Comparison of ENCODE assay signal across 25 cellular contexts in genomic region chr5:11684607-11685006, GRCh38.
"Had no signal": no experiment of that assay in that cellular context is flagged by ENCODE, and none has a peak within 500 bp of the region (broad histone marks: within the 10 kb centered on the region; RNA-seq: fewer than 3 reads in every experiment).

No MANE protein-coding gene starts in this region.

- H3K36me3 ChIP-seq: adrenal gland, ascending aorta, cardiac muscle cell, neutrophil, right lobe of liver, vagina had no signal

- DNase-seq: activated CD4-positive, alpha-beta T cell treated with anti-CD3 and anti-CD28 coated beads for 36 hours; activated CD4-positive, alpha-beta T cell treated with anti-CD3 and anti-CD28 coated beads, Interleukin-2, amount 50 U/mL, for 4 hours; activated CD4-positive, CD25-positive, alpha-beta regulatory T cell; activated effector memory CD4-positive, alpha-beta T cell treated with Interleukin-2 at 50 U/mL for 16 hours; activated naive CD4-positive, alpha-beta T cell treated with anti-CD3 and anti-CD28 coated beads for 36 hours; activated naive CD8-positive, alpha-beta T cell treated with anti-CD3 and anti-CD28 coated beads for 36 hours; adrenal gland; dorsolateral prefrontal cortex; effector memory CD4-positive, alpha-beta T cell; glutamatergic neuron; mammary epithelial cell; naive B cell; nephron progenitor cell; right lobe of liver; small intestine; stimulated activated CD4-positive, alpha-beta T cell treated with anti-CD3 and anti-CD28 coated beads, Interleukin-4, amount 100 ng/mL, for 4 hours; stimulated activated CD8-positive, alpha-beta memory T cell treated with anti-CD3 and anti-CD28 coated beads, Interleukin-4, amount 100 ng/mL, for 48 hours; stimulated activated naive CD8-positive, alpha-beta T cell treated with anti-CD3 and anti-CD28 coated beads, Interleukin-15, amount 100 ng/mL, for 72 hours; substantia nigra had no signal

- ATAC-seq: activated CD4-positive, alpha-beta T cell treated with anti-CD3 and anti-CD28 coated beads for 36 hours; stimulated activated memory B cell treated with anti-CD40 and anti-IgM and Interleukin-4, amounts not matched to agents 10 μg/mL and 1 μg/mL and 100 μg/mL, for 72 hours; stimulated activated naive CD8-positive, alpha-beta T cell treated with anti-CD3 and anti-CD28 coated beads, Interleukin-15, amount 100 ng/mL, for 72 hours had no signal

- H3K4me1 ChIP-seq: adrenal gland, ascending aorta, right lobe of liver, vagina had no signal

- H3K9me3 ChIP-seq: adrenal gland, ascending aorta, neutrophil, right lobe of liver, vagina had no signal

- H3K4me3 ChIP-seq: adrenal gland, ascending aorta, cardiac muscle cell, coronary artery, dorsolateral prefrontal cortex, right lobe of liver, vagina had no signal

- H3K27ac ChIP-seq: adrenal gland, ascending aorta, cardiac muscle cell, coronary artery, dorsolateral prefrontal cortex, neutrophil, right lobe of liver, vagina had no signal

- H3K27me3 ChIP-seq: adrenal gland, ascending aorta, cardiac muscle cell, dorsolateral prefrontal cortex, neutrophil, right lobe of liver, vagina had no signal
